ENCODE assay signal across 13 cellular contexts in the genomic region with DNA sequence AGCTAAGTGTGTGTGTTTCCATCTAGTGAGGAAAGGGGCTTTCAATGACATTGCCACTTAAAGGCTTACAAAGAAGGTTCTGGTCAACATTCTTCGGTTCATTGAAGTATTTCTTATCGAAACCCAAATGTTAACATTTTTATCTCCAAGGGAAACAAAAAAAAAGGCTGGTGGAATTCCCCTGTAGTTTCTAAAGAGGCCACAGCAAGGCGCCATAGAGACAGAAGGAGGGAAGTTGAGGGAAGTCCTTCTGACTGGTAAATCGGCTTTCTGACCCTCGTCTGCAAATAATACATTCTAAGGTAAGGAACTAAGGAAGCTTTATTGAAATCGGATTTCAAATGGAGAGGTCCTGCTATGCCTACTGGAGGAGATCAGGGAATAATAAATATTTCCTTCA. TPM values are rescaled to one million over a fixed set of nuclear protein-coding genes. Genes with fewer than 3 reads are reported as not detected.
DNase-seq lines count a peak whose midpoint lies in the region; TF ChIP-seq lines count a peak whose summit lies in the region.
"Had no signal": no experiment of that assay in that cellular context is flagged by ENCODE, and none has a peak within 500 bp of the region (broad histone marks: within the 10 kb centered on the region; RNA-seq: fewer than 3 reads in every experiment).

No MANE protein-coding gene starts in this region.

- no peak for DNase-seq in BE2C
- DNase-seq in HCEC 1CT = peak; percentile 5
- peak; percentile 47 for DNase-seq in SK-MEL-5 (ENCODE audit: low read depth, low spot score)
- no peak for DNase-seq in kidney epithelial cell (ENCODE audit: low read depth)
- no peak for DNase-seq in GM13976 (ENCODE audit: low spot score)
- no peak for DNase-seq in activated T-cell treated with anti-CD3 and anti-CD28 coated beads, Interleukin-2, amount 50 U/mL, for 24 hours
- DNase-seq in activated CD4-positive, alpha-beta T cell treated with anti-CD3 and anti-CD28 coated beads, Interleukin-2, amount 10 ng/mL, durations not matched to agents 24 days and 14 days = no peak
- DNase-seq in SK-N-DZ (ENCODE audit: low spot score) = no peak
- DNase-seq: DMS79, NCI-H2171, right cardiac atrium, SHP77, upper lobe of left lung had no signal

- H3K4me3 ChIP-seq in BE2C (ENCODE audit: low read depth, low read length) (no peak overlapping the region), kidney epithelial cell (ENCODE audit: low read depth, low read length) (no peak overlapping the region)
- H3K4me3 ChIP-seq: upper lobe of left lung had no signal

- intact Hi-C loops in activated CD4-positive, alpha-beta T cell treated with anti-CD3 and anti-CD28 coated beads, Interleukin-2, amount 10 ng/mL, durations not matched to agents 24 days and 14 days (cut with micrococcal nuclease) = no loop called here

- no peaks in the 10 kb centered on the region for H3K27me3 ChIP-seq in BE2C
- no peaks in the 10 kb centered on the region for H3K27me3 ChIP-seq in kidney epithelial cell (ENCODE audit: control insufficient read depth, insufficient read depth, low read length)
- H3K27me3 ChIP-seq: upper lobe of left lung had no signal

- H3K27me3 Mint-ChIP-seq in activated T-cell treated with anti-CD3 and anti-CD28 coated beads, Interleukin-2, amount 50 U/mL, for 24 hours = peaks cover 19% of the 10 kb centered on the region
- H3K27me3 Mint-ChIP-seq in activated CD4-positive, alpha-beta T cell treated with anti-CD3 and anti-CD28 coated beads, Interleukin-2, amount 10 ng/mL, durations not matched to agents 24 days and 14 days = peaks cover 2% of the 10 kb centered on the region

- in situ Hi-C loops in SK-MEL-5 (cut with HindIII; ENCODE audit: low pct_unique_long_range_greater_than_20kb, low sequenced_read_pairs) = no loop called here
- in situ Hi-C loops in GM13976 (cut with MboI; ENCODE audit: low sequenced_read_pairs, unreplicated experiment) = no loop called here

- no peaks in the 10 kb centered on the region for H3K36me3 Mint-ChIP-seq in activated T-cell treated with anti-CD3 and anti-CD28 coated beads, Interleukin-2, amount 50 U/mL, for 24 hours (ENCODE audit: low read depth)
- H3K36me3 Mint-ChIP-seq in activated CD4-positive, alpha-beta T cell treated with anti-CD3 and anti-CD28 coated beads, Interleukin-2, amount 10 ng/mL, durations not matched to agents 24 days and 14 days (ENCODE audit: low read depth) = peaks cover 2% of the 10 kb centered on the region

- peaks cover 14% of the 10 kb centered on the region for H3K9me3 Mint-ChIP-seq in activated T-cell treated with anti-CD3 and anti-CD28 coated beads, Interleukin-2, amount 50 U/mL, for 24 hours
- peaks cover 3% of the 10 kb centered on the region for H3K9me3 Mint-ChIP-seq in activated CD4-positive, alpha-beta T cell treated with anti-CD3 and anti-CD28 coated beads, Interleukin-2, amount 10 ng/mL, durations not matched to agents 24 days and 14 days

- H3K4me1 ChIP-seq in BE2C = no peaks in the 10 kb centered on the region

- H3K36me3 ChIP-seq in BE2C (no peaks in the 10 kb centered on the region), kidney epithelial cell (ENCODE audit: control insufficient read depth, insufficient read depth, low read length) (no peaks in the 10 kb centered on the region)
- H3K36me3 ChIP-seq: upper lobe of left lung had no signal

- H3K27ac Mint-ChIP-seq in activated T-cell treated with anti-CD3 and anti-CD28 coated beads, Interleukin-2, amount 50 U/mL, for 24 hours = no peak overlapping the region
- no peak overlapping the region for H3K27ac Mint-ChIP-seq in activated CD4-positive, alpha-beta T cell treated with anti-CD3 and anti-CD28 coated beads, Interleukin-2, amount 10 ng/mL, durations not matched to agents 24 days and 14 days

- TF ChIP-seq CTCF in BE2C (IDR thresholded peaks at IDR 0.05; ENCODE audit: low read depth, low read length) (peak; percentile 30), kidney epithelial cell (IDR thresholded peaks at IDR 0.05; ENCODE audit: insufficient read depth, low read length, poor library complexity, severe bottlenecking) (peak; percentile 42), GM13976 (IDR thresholded peaks at IDR 0.05; ENCODE audit: borderline replicate concordance, control extremely low read depth, extremely low read depth, insufficient read depth, missing control alignments) (no peak)

- H3K9me3 ChIP-seq in BE2C = no peaks in the 10 kb centered on the region

- no peaks in the 10 kb centered on the region for H3K4me1 Mint-ChIP-seq in activated T-cell treated with anti-CD3 and anti-CD28 coated beads, Interleukin-2, amount 50 U/mL, for 24 hours (ENCODE audit: low read depth)
- no peaks in the 10 kb centered on the region for H3K4me1 Mint-ChIP-seq in activated CD4-positive, alpha-beta T cell treated with anti-CD3 and anti-CD28 coated beads, Interleukin-2, amount 10 ng/mL, durations not matched to agents 24 days and 14 days

- H3K4me3 Mint-ChIP-seq in activated T-cell treated with anti-CD3 and anti-CD28 coated beads, Interleukin-2, amount 50 U/mL, for 24 hours = no peak overlapping the region
- H3K4me3 Mint-ChIP-seq in activated CD4-positive, alpha-beta T cell treated with anti-CD3 and anti-CD28 coated beads, Interleukin-2, amount 10 ng/mL, durations not matched to agents 24 days and 14 days = no peak overlapping the region

RNA-seq across cellular contexts. Expression of a gene that starts 1.7 kb away (rescaled TPM):
- polyA plus RNA-seq in BE2C (2012; ENCODE audit: insufficient read depth, insufficient read length, low read depth) = not detected
- total RNA-seq in SK-MEL-5 (2014; rRNA removed; shearing (Covaris generic)) = not detected in 2 replicates
- polyA plus RNA-seq in SK-MEL-5 (2015; cell fraction: cytosol; rRNA removed) = not detected in 2 replicates
- not detected in 2 replicates for polyA plus RNA-seq in SK-MEL-5 (2015; cell fraction: nucleus; rRNA removed)
- 8.8 and 9.1 TPM in 2 replicates for total RNA-seq in kidney epithelial cell
- 0.12 TPM in 1 of 2 replicates, not detected in the other for total RNA-seq in activated CD4-positive, alpha-beta T cell treated with anti-CD3 and anti-CD28 coated beads, Interleukin-2, amount 10 ng/mL, durations not matched to agents 24 days and 14 days
- polyA plus RNA-seq in SK-N-DZ (2014; cell fraction: cytosol; rRNA removed) = not detected in 2 replicates
- not detected in 2 replicates for polyA plus RNA-seq in SK-N-DZ (2014; cell fraction: nucleus; rRNA removed)
- total RNA-seq: right cardiac atrium had no signal
- polyA plus RNA-seq: right cardiac atrium had no signal

Comparison
In these comparisons a context has a peak if more than half of its experiments do, and no peak if none do; other contexts are left out.
1. DNase-seq: peak in HCEC 1CT (single experiment) and SK-MEL-5 (single experiment); none in BE2C (single experiment), kidney epithelial cell (single experiment), GM13976 (single experiment), activated T-cell treated with anti-CD3 and anti-CD28 coated beads, Interleukin-2, amount 50 U/mL, for 24 hours (single experiment), activated CD4-positive, alpha-beta T cell treated with anti-CD3 and anti-CD28 coated beads, Interleukin-2, amount 10 ng/mL, durations not matched to agents 24 days and 14 days (single experiment) and SK-N-DZ (single experiment).